In genomic region chr16:3960049-3960809, GRCh38 we compare ENCODE assay signal across 9 cellular contexts.
DNase-seq lines count a peak whose midpoint lies in the region; TF ChIP-seq lines count a peak whose summit lies in the region.
"Had no signal": no experiment of that assay in that cellular context is flagged by ENCODE, and none has a peak within 500 bp of the region (broad histone marks: within the 10 kb centered on the region; RNA-seq: fewer than 3 reads in every experiment).

No MANE protein-coding gene starts in this region.

- H3K9me3 Mint-ChIP-seq in HFFc6, result no peaks in the 10 kb centered on the region; the same call in 1 of the 2 replicates
- no peaks in the 10 kb centered on the region for H3K9me3 Mint-ChIP-seq in MCF 10A (ENCODE audit: unreplicated experiment)

- H3K27ac Mint-ChIP-seq in HFFc6 (peak overlapping the region; percentile 93), MCF 10A (ENCODE audit: low read depth, unreplicated experiment) (peak overlapping the region; percentile 89)

- H3K9me3 ChIP-seq in muscle layer of duodenum (ENCODE audit: control insufficient read depth in 1 of 2, low read length in 2 of 2), result no peaks in the 10 kb centered on the region

- peaks cover 3% of the 10 kb centered on the region for H3K36me3 Mint-ChIP-seq in HFFc6 (ENCODE audit: low read depth)
- peaks cover 4% of the 10 kb centered on the region for H3K36me3 Mint-ChIP-seq in MCF 10A (ENCODE audit: insufficient read depth, unreplicated experiment)

- H3K27me3 Mint-ChIP-seq in HFFc6 (ENCODE audit: insufficient read depth) (peaks cover 6% of the 10 kb centered on the region), MCF 10A (ENCODE audit: insufficient read depth, unreplicated experiment) (peaks cover 14% of the 10 kb centered on the region)

- H3K4me1 Mint-ChIP-seq in HFFc6 (ENCODE audit: low read depth) (peaks cover 40% of the 10 kb centered on the region), MCF 10A (ENCODE audit: insufficient read depth, unreplicated experiment) (peaks cover 7% of the 10 kb centered on the region)

- no peaks in the 10 kb centered on the region for H3K36me3 ChIP-seq in muscle layer of duodenum (ENCODE audit: control insufficient read depth in 1 of 2, insufficient read depth in 2 of 2, low read length in 2 of 2)

- H3K4me3 ChIP-seq in AG04449 (ENCODE audit: low read depth, low read length) (peak overlapping the region; percentile 52), muscle layer of duodenum (ENCODE audit: low read depth in 1 of 2, low read length in 2 of 2) (peak overlapping the region; percentile 61 to 77)
- H3K4me3 ChIP-seq: GM12878 had no signal

- peak overlapping the region; percentile 88 for H3K4me3 Mint-ChIP-seq in HFFc6
- peak overlapping the region; percentile 79 for H3K4me3 Mint-ChIP-seq in MCF 10A (ENCODE audit: unreplicated experiment)

- BruUV-seq in MCF 10A (replicated peaks; lab: Mats Ljungman, UMichigan), result no TSS peak

- H3K4me1 ChIP-seq in muscle layer of duodenum (ENCODE audit: control insufficient read depth in 1 of 2, insufficient read depth in 2 of 2, low read length in 2 of 2), result no peaks in the 10 kb centered on the region

- intact Hi-C loops in MCF 10A (cut with micrococcal nuclease), result no loop called here
- intact Hi-C loops in head of caudate nucleus (cut with DNase I), result no loop called here

- TF ChIP-seq CTCF in AG04449 (IDR thresholded peaks at IDR 0.05; ENCODE audit: insufficient read depth, low read length, missing control alignments) (no peak), HFFc6 (IDR thresholded peaks at IDR 0.05) (no peak), MCF 10A (IDR thresholded peaks at IDR 0.05; ENCODE audit: unreplicated experiment) (no peak)

- CTCF ChIA-PET in AG04449 (lab: Yijun Ruan, JAX), result interaction anchor here (1.0 to 1.4 kb wide), 3 partner anchors 11 to 293 kb away, joined by 3 to 5 read pairs (median 3); no protein-coding TSS in a partner anchor
- CTCF ChIA-PET in MCF 10A (lab: Yijun Ruan, JAX), result interaction anchor here (0.7 to 2.5 kb wide), 4 partner anchors 19 to 358 kb away, joined by 3 to 7 read pairs (median 3); no protein-coding TSS in a partner anchor

- H3K27ac ChIP-seq in muscle layer of duodenum (ENCODE audit: low read length), result peak overlapping the region; percentile 73

- POLR2A ChIA-PET in AG04449 (lab: Yijun Ruan, JAX), result no interaction called here
- POLR2A ChIA-PET in MCF 10A (lab: Yijun Ruan, JAX), result interaction anchor here (0.8 to 2.6 kb wide), 8 partner anchors 8 to 293 kb away, joined by 3 to 11 read pairs (median 4); partner anchors contain the start of gene TRAP1

- no peaks in the 10 kb centered on the region for H3K27me3 ChIP-seq in muscle layer of duodenum (ENCODE audit: low read depth, low read length)

- no peak for DNase-seq in AG04449 (ENCODE audit: low read depth, low spot score)
- DNase-seq in HFFc6, result peak; percentile 10
- peak; percentile 60 for DNase-seq in MCF 10A (ENCODE audit: unreplicated experiment)
- DNase-seq in head of caudate nucleus, result no peak
- no peak for DNase-seq in NCI-H226
- DNase-seq in epidermal melanocyte (ENCODE audit: insufficient read length, low spot score), result no peak
- DNase-seq in putamen (ENCODE audit: low spot score), result no peak

Comparison
In these comparisons a context has a peak if more than half of its experiments do, and no peak if none do; other contexts are left out.
1. DNase-seq: peak in HFFc6 (single experiment) and MCF 10A (single experiment); none in AG04449 (single experiment), head of caudate nucleus (0 of 42), NCI-H226 (single experiment), epidermal melanocyte (single experiment) and putamen (single experiment).